Comparison of ENCODE assay signal across 8 cellular contexts in genomic region chr11:72102946-72103753, GRCh38. TPM values are rescaled to one million over a fixed set of nuclear protein-coding genes. Genes with fewer than 3 reads are reported as not detected.
DNase-seq lines count a peak whose midpoint lies in the region; ATAC-seq and TF ChIP-seq lines count a peak whose summit lies in the region.

Gene LAMTOR1 (minus strand): TSS chr11:72103297. CDS start chr11:72103224, 73 bp downstream.

- H3K27me3 ChIP-seq in AG04450 (ENCODE audit: control insufficient read depth, insufficient read depth, low read length) = no peaks in the 10 kb centered on the region

- no peaks in the 10 kb centered on the region for H3K27me3 Mint-ChIP-seq in WTC11 (ENCODE audit: low read depth)
- peaks cover 4 to 21% (median 12%) of the 10 kb centered on the region in 3 donors for H3K27me3 Mint-ChIP-seq in immature natural killer cell (ENCODE audit: low read depth in 3 of 3)

- peak within 1 kb of the TSS; percentile 98 for H3K27ac Mint-ChIP-seq in WTC11
- peak within 1 kb of the TSS; percentile 89 to 97 (median 96) for H3K27ac Mint-ChIP-seq in immature natural killer cell

- DNase-seq in AG04450 (ENCODE audit: low read depth, low spot score) = peak; percentile 98
- DNase-seq in NCI-H226 = peak; percentile 97
- DNase-seq in WTC11 (ENCODE audit: low spot score) = peak; percentile 99
- peak; percentile 99 to 100 for DNase-seq in cardiac fibroblast (ENCODE audit: low read depth in 2 of 2)
- DNase-seq in immature natural killer cell = peak; percentile 96 to 98 (median 97)
- DNase-seq in smooth muscle cell of the brain vasculature (ENCODE audit: low read depth, low spot score) = peak; percentile 99

- H3K9me3 Mint-ChIP-seq in WTC11 = no peaks in the 10 kb centered on the region
- H3K9me3 Mint-ChIP-seq in immature natural killer cell = no peaks in the 10 kb centered on the region

- CTCF ChIA-PET in AG04450 (lab: Charles Lee) = interaction anchor here (0.6 to 6.1 kb wide), 3 partner anchors 47 to 80 kb away, joined by 5 to 52 read pairs (median 15); no protein-coding TSS in a partner anchor
- CTCF ChIA-PET in WTC11 (lab: Charles Lee) = interaction anchor here (0.9 to 3.4 kb wide), 3 partner anchors 12 to 78 kb away, joined by 4 to 18 read pairs (median 7); no protein-coding TSS in a partner anchor

- ATAC-seq in GM18907 (IDR thresholded peaks at IDR 0.05; ENCODE audit: unreplicated experiment) (peak; percentile 79), HG03159 (IDR thresholded peaks at IDR 0.05; ENCODE audit: unreplicated experiment) (peak; percentile 92), WTC11 (peak; percentile 93)

- H3K4me1 Mint-ChIP-seq in WTC11 (peaks cover 27% of the 10 kb centered on the region), immature natural killer cell (peaks cover 44 to 47% of the 10 kb centered on the region in 2 donors)

- peak within 1 kb of the TSS; percentile 90 for H3K27ac ChIP-seq in AG04450 (ENCODE audit: low read depth, low read length)

- POLR2A ChIA-PET in AG04450 (lab: Yijun Ruan, JAX) (interaction anchor here (0.9 to 1.1 kb wide), 2 partner anchors 9 to 16 kb away, joined by 3 to 7 read pairs; partner anchors contain the start of gene ANAPC15), WTC11 (lab: Charles Lee) (no interaction called here)

- peak within 1 kb of the TSS; percentile 95 for H3K4me3 Mint-ChIP-seq in WTC11
- peak within 1 kb of the TSS; percentile 90 to 98 (median 93) for H3K4me3 Mint-ChIP-seq in immature natural killer cell

- TF ChIP-seq CTCF in AG04450 (IDR thresholded peaks at IDR 0.05; ENCODE audit: low read depth, low read length) = peak; percentile 46
- no peak for TF ChIP-seq CTCF in WTC11 (IDR thresholded peaks at IDR 0.05)
- peak; percentile 61 for TF ChIP-seq CTCF in cardiac fibroblast (IDR thresholded peaks at IDR 0.05; ENCODE audit: low read depth, low read length)

- no peaks in the 10 kb centered on the region; the same call in none of the 2 replicates for H3K9me3 ChIP-seq in AG04450 (ENCODE audit: control insufficient read depth, insufficient read depth, low read length)

- H3K36me3 Mint-ChIP-seq in WTC11 (peaks cover 11% of the 10 kb centered on the region), immature natural killer cell (peaks cover 0 to 10% (median 5%) of the 10 kb centered on the region in 3 donors)

- H3K4me3 ChIP-seq in AG04450 (ENCODE audit: low read depth, low read length) (peak within 1 kb of the TSS; percentile 82), cardiac fibroblast (replicated peaks in 1 of 2; ENCODE audit: low read depth in 2 of 2, low read length in 2 of 2) (peak within 1 kb of the TSS; percentile 83 to 85)

TF ChIP-seq in WTC11, 78 proteins besides CTCF, POLR2A, EP300 and RAD21 (continues in another document):
- TF ChIP-seq OVOL2 (CRISPR knock-in tag; IDR thresholded peaks at IDR 0.05; ENCODE audit: borderline replicate concordance) = no peak
- no peak for TF ChIP-seq ETV6 (CRISPR knock-in tag; IDR thresholded peaks at IDR 0.05)
- no peak for TF ChIP-seq NFE2L1 (CRISPR knock-in tag; IDR thresholded peaks at IDR 0.05)
- peak; percentile 28; the same call in 1 of the 2 replicates for TF ChIP-seq HMGXB4 (CRISPR knock-in tag; IDR thresholded peaks at IDR 0.05)
- TF ChIP-seq MYBL2 (CRISPR knock-in tag; IDR thresholded peaks at IDR 0.05) = no peak
- TF ChIP-seq RORB (CRISPR knock-in tag; IDR thresholded peaks at IDR 0.05) = no peak
- no peak for TF ChIP-seq IRF1 (CRISPR knock-in tag; IDR thresholded peaks at IDR 0.05)
- 0 out of 2 replicates have a peak, but pooled peaks have one; percentile 19 for TF ChIP-seq ERG (CRISPR knock-in tag; IDR thresholded peaks at IDR 0.05)
- TF ChIP-seq ZNF317 (CRISPR knock-in tag; IDR thresholded peaks at IDR 0.05; ENCODE audit: borderline replicate concordance, low read depth) = no peak
- TF ChIP-seq AR (CRISPR knock-in tag; IDR thresholded peaks at IDR 0.05) = no peak
- no peak; the same call in 1 of the 2 replicates for TF ChIP-seq AFF4 (CRISPR knock-in tag; IDR thresholded peaks at IDR 0.05; ENCODE audit: borderline replicate concordance)
- no peak for TF ChIP-seq ZMAT4 (CRISPR knock-in tag; IDR thresholded peaks at IDR 0.05)

RNA-seq across cellular contexts. Expression of gene LAMTOR1, which starts in this region (rescaled TPM):
- polyA plus RNA-seq in AG04450 (2011; rRNA removed) (89.1 and 120 TPM in 2 replicates), immature natural killer cell (100 to 1,000 TPM; 110 to 181 (median 138) TPM)
- 124 and 197 TPM in 2 replicates for polyA minus RNA-seq in AG04450 (2011; rRNA and poly(A)+ RNA removed)
- 79.4 to 84.3 TPM (median 80.4 TPM) in 3 replicates for total RNA-seq in WTC11 (2021)

Comparison
In these comparisons a context has a peak if more than half of its experiments do, and no peak if none do; other contexts are left out.
1. Peak in every context shown above with its lines: DNase-seq, ATAC-seq, H3K4me3 ChIP-seq and H3K27ac ChIP-seq.